1 cellular context compared by ENCODE assay signal in genomic region chr16:66324785-66325184, GRCh38.
TF ChIP-seq lines count a peak whose summit lies in the region.

No MANE protein-coding gene starts in this region.

TF ChIP-seq in WTC11, 78 proteins besides CTCF, POLR2A, EP300 and RAD21 (continued from another document):
- TF ChIP-seq PRDM15 (CRISPR knock-in tag; IDR thresholded peaks at IDR 0.05), result no peak
- TF ChIP-seq STAT6 (CRISPR knock-in tag; conservative IDR thresholded peaks at IDR 0.05; ENCODE audit: low read depth), result no peak
